ENCODE assay signal across 25 cellular contexts in genomic region chr17:77303620-77304019, GRCh38.
A peak's percentile ranks its signal among the peaks of the same experiment; 100 is the strongest.
DNase-seq lines count a peak whose midpoint lies in the region; ATAC-seq, FAIRE-seq and TF ChIP-seq lines count a peak whose summit lies in the region.
"Had no signal": no experiment of that assay in that cellular context is flagged by ENCODE, and none has a peak within 500 bp of the region (broad histone marks: within the 10 kb centered on the region; RNA-seq: fewer than 3 reads in every experiment).

No MANE protein-coding gene starts in this region.

- H3K4me2 ChIP-seq in A549, result peak overlapping the region; percentile 52
- H3K4me2 ChIP-seq in GM23338, result no peak overlapping the region
- peak overlapping the region; percentile 8 for H3K4me2 ChIP-seq in hepatocyte
- H3K4me2 ChIP-seq in mammary epithelial cell (ENCODE audit: insufficient read depth, low read depth, low read length), result no peak overlapping the region

- H3K4me3 ChIP-seq in A549 (no peak overlapping the region), GM23338 (no peak overlapping the region), adipocyte (ENCODE audit: low read length) (no peak overlapping the region), hepatocyte (no peak overlapping the region), mammary epithelial cell (replicated peaks in 1 of 3; ENCODE audit: insufficient read depth in 1 of 3, low read depth in 2 of 3, low read length in 3 of 3) (no peak overlapping the region)
- H3K4me3 ChIP-seq: adrenal gland, prostate gland had no signal

- no peak for TF ChIP-seq RAD21 in A549 (conservative IDR thresholded peaks at IDR 0.05 in 1 of 2, IDR thresholded peaks at IDR 0.05 in 1 of 2)

- TF ChIP-seq POLR2A in A549 (IDR thresholded peaks at IDR 0.05; ENCODE audit: low read length), result no peak

- no peak for TF ChIP-seq EP300 in A549 (IDR thresholded peaks at IDR 0.05)

- peak overlapping the region; percentile 65 for H3K9ac ChIP-seq in adipocyte (ENCODE audit: low read length)
- no peak overlapping the region for H3K9ac ChIP-seq in mammary epithelial cell (ENCODE audit: insufficient read depth, low read length)

- H3K79me2 ChIP-seq in GM23338 (replicated peaks; ENCODE audit: insufficient read depth) (0 out of 2 replicates have a peak, but pooled peaks cover 3% of the 10 kb centered on the region), hepatocyte (peaks cover 62% of the 10 kb centered on the region), mammary epithelial cell (ENCODE audit: insufficient read depth, low read length) (peaks cover 96% of the 10 kb centered on the region)

- no peak overlapping the region for H3K4me3 Mint-ChIP-seq in GM23338
- H3K4me3 Mint-ChIP-seq: CD4-positive, alpha-beta T cell; central memory CD8-positive, alpha-beta T cell; natural killer cell had no signal

- H2AFZ ChIP-seq in GM23338, result no peak overlapping the region
- no peak overlapping the region for H2AFZ ChIP-seq in hepatocyte
- H2AFZ ChIP-seq in mammary epithelial cell (ENCODE audit: low read depth, low read length), result no peak overlapping the region

- peaks cover 10% of the 10 kb centered on the region; the same call in 2 of the 3 replicates for H3K4me1 Mint-ChIP-seq in GM23338
- H3K4me1 Mint-ChIP-seq: central memory CD8-positive, alpha-beta T cell; natural killer cell had no signal

- H3K9me3 ChIP-seq in A549 (no peaks in the 10 kb centered on the region), adipocyte (ENCODE audit: control insufficient read depth, low read length) (peaks cover 6% of the 10 kb centered on the region), hepatocyte (ENCODE audit: low read depth) (no peaks in the 10 kb centered on the region), mammary epithelial cell (replicated peaks; ENCODE audit: insufficient read depth, low read length) (no peaks in the 10 kb centered on the region)
- H3K9me3 ChIP-seq: adrenal gland, prostate gland had no signal

- no peak overlapping the region for H3K27ac Mint-ChIP-seq in GM23338
- H3K27ac Mint-ChIP-seq: CD4-positive, alpha-beta T cell; natural killer cell had no signal

- no peaks in the 10 kb centered on the region for H3K36me3 ChIP-seq in GM23338 (ENCODE audit: insufficient read depth)
- H3K36me3 ChIP-seq in adipocyte (ENCODE audit: control insufficient read depth, insufficient read depth, low read length, severe bottlenecking), result no peaks in the 10 kb centered on the region
- no peaks in the 10 kb centered on the region for H3K36me3 ChIP-seq in hepatocyte (replicated peaks; ENCODE audit: insufficient read depth, low read depth)
- H3K36me3 ChIP-seq in mammary epithelial cell (ENCODE audit: insufficient read depth, low read length), result peaks cover 28% of the 10 kb centered on the region
- H3K36me3 ChIP-seq: adrenal gland, prostate gland had no signal

- no peak for ATAC-seq in A549
- ATAC-seq in GM23338, result no peak
- ATAC-seq: natural killer cell had no signal

- H3K27me3 Mint-ChIP-seq in GM23338 (ENCODE audit: insufficient read depth, low read depth, poor library complexity), result peaks cover 5% of the 10 kb centered on the region
- H3K27me3 Mint-ChIP-seq: CD4-positive, alpha-beta T cell; central memory CD8-positive, alpha-beta T cell had no signal

- CTCF ChIA-PET in A549 (lab: Yijun Ruan, JAX) (interaction anchor here (0.7 to 1.8 kb wide), 3 partner anchors 10 to 125 kb away, joined by 3 to 6 read pairs (median 4); no protein-coding TSS in a partner anchor), mammary epithelial cell (lab: Charles Lee; ENCODE audit: low non-redundant PET) (no interaction called here)

- H3F3A ChIP-seq in GM23338 (replicated peaks; ENCODE audit: low read depth), result no peaks in the 10 kb centered on the region

- no peaks in the 10 kb centered on the region for H3K9me3 Mint-ChIP-seq in GM23338
- H3K9me3 Mint-ChIP-seq: CD4-positive, alpha-beta T cell; central memory CD8-positive, alpha-beta T cell; natural killer cell had no signal

- H3K9me2 ChIP-seq in GM23338 (ENCODE audit: insufficient read depth) (no peaks in the 10 kb centered on the region), hepatocyte (replicated peaks; ENCODE audit: insufficient read depth) (no peaks in the 10 kb centered on the region)

- peaks cover 5% of the 10 kb centered on the region; the same call in 1 of the 2 replicates for H4K20me1 ChIP-seq in GM23338 (replicated peaks; ENCODE audit: insufficient read depth)
- no peaks in the 10 kb centered on the region for H4K20me1 ChIP-seq in hepatocyte (ENCODE audit: insufficient read depth, poor library complexity, severe bottlenecking)
- peaks cover 43% of the 10 kb centered on the region for H4K20me1 ChIP-seq in mammary epithelial cell (ENCODE audit: insufficient read depth, low read length)

- no TSS peak for BruUV-seq in mammary epithelial cell (replicated peaks; lab: Mats Ljungman, UMichigan)

- intact Hi-C loops in mammary epithelial cell (cut with micrococcal nuclease), result no loop called here

- H3K4me1 ChIP-seq in A549, result peaks cover 97% of the 10 kb centered on the region
- no peaks in the 10 kb centered on the region for H3K4me1 ChIP-seq in GM23338 (ENCODE audit: insufficient read depth)
- H3K4me1 ChIP-seq in adipocyte (ENCODE audit: control insufficient read depth, insufficient read depth, low read length), result peaks cover 25% of the 10 kb centered on the region
- H3K4me1 ChIP-seq in hepatocyte (ENCODE audit: insufficient read depth), result peaks cover 50% of the 10 kb centered on the region
- H3K4me1 ChIP-seq in mammary epithelial cell (ENCODE audit: insufficient read depth, low read length), result peaks cover 51% of the 10 kb centered on the region
- H3K4me1 ChIP-seq: adrenal gland, prostate gland had no signal

- 87% methylated on average over 6 of the region's 6 CpGs for WGBS in A549 (ENCODE audit: missing lambda C conversion rate)
- WGBS in hepatocyte (ENCODE audit: low lambda C conversion rate, missing lambda C conversion rate), result 97% methylated on average over 6 of the region's 6 CpGs
- 88% methylated on average over 6 of the region's 6 CpGs for WGBS in mammary epithelial cell (ENCODE audit: low coverage, missing lambda C conversion rate)

- in situ Hi-C loops in mammary epithelial cell (cut with MboI; ENCODE audit: low sequenced_read_pairs in 2 of 2), result no loop called here

- H3K36me3 Mint-ChIP-seq in GM23338 (ENCODE audit: low read depth), result peaks cover 2% of the 10 kb centered on the region; the same call in 1 of the 3 replicates
- H3K36me3 Mint-ChIP-seq: natural killer cell had no signal

- H3K27me3 ChIP-seq in GM23338 (ENCODE audit: insufficient read depth), result no peaks in the 10 kb centered on the region
- H3K27me3 ChIP-seq in adipocyte (replicated peaks; ENCODE audit: control insufficient read depth, insufficient read depth, low read length), result no peaks in the 10 kb centered on the region
- no peaks in the 10 kb centered on the region for H3K27me3 ChIP-seq in hepatocyte
- no peaks in the 10 kb centered on the region for H3K27me3 ChIP-seq in mammary epithelial cell (ENCODE audit: insufficient read depth, low read length)
- H3K27me3 ChIP-seq: adrenal gland had no signal

- POLR2A ChIA-PET in A549 (lab: Yijun Ruan, JAX), result no interaction called here

- FAIRE-seq in A549 (lab: Jason Lieb, UNC), result no peak
- FAIRE-seq: urothelium cell line had no signal

- no peak for DNase-seq in A549 (ENCODE audit: low read depth in 1 of 2, low spot score in 1 of 2)
- DNase-seq in GM23338 (ENCODE audit: low spot score), result no peak
- no peak for DNase-seq in adipocyte (ENCODE audit: low read depth)
- no peak for DNase-seq in hepatocyte (ENCODE audit: low spot score)
- no peak for DNase-seq in NCI-H69 (lab: John Stamatoyannopoulos, UW)
- no peak for DNase-seq in NCI-H226
- DNase-seq in NCI-H748 (lab: John Stamatoyannopoulos, UW; ENCODE audit: unreplicated experiment), result no peak
- no peak for DNase-seq in mammary epithelial cell
- DNase-seq: ACHN; activated CD4-positive, alpha-beta T cell treated with anti-CD3 and anti-CD28 coated beads, Interleukin-2, amount 50 U/mL, for 1 hour; activated CD8-positive, alpha-beta memory T cell treated with anti-CD3 and anti-CD28 coated beads, Interleukin-2, amount 50 U/mL, for 48 hours; activated effector memory CD4-positive, alpha-beta T cell treated with Interleukin-2 at 50 U/mL for 16 hours; adrenal gland; CD4-positive, alpha-beta T cell; DMS153; foreskin melanocyte; KBM-7; mesendoderm; natural killer cell; SHP77 treated with DMSO at 0.1 percent for 48 hours; stimulated activated CD4-positive, alpha-beta T cell treated with anti-CD3 and anti-CD28 coated beads, Interleukin-12 subunit alpha, Interleukin-12 subunit beta, amount 100 ng/mL, for 4 hours; substantia nigra had no signal

- dilution Hi-C loops in mammary epithelial cell (cut with HindIII; ENCODE audit: low sequenced_read_pairs), result no loop called here

- no peak for TF ChIP-seq CTCF in A549 (IDR thresholded peaks at IDR 0.05)
- no peak for TF ChIP-seq CTCF in GM23338 (conservative IDR thresholded peaks at IDR 0.05; ENCODE audit: low read depth in 2 of 2)
- TF ChIP-seq CTCF in hepatocyte (IDR thresholded peaks at IDR 0.05; ENCODE audit: poor library complexity), result no peak
- no peak for TF ChIP-seq CTCF in mammary epithelial cell (conservative IDR thresholded peaks at IDR 0.05 in 1 of 2, IDR thresholded peaks at IDR 0.05 in 1 of 2; ENCODE audit: extremely low read depth in 1 of 2, insufficient read depth in 1 of 2, low read depth in 1 of 2, low read length in 2 of 2)

- H3K27ac ChIP-seq in A549 (peak overlapping the region; percentile 61 to 88; a peak in 5 of 6 replicates), GM23338 (ENCODE audit: low read depth) (0 out of 2 replicates have a peak overlapping the region, but pooled peaks have one; percentile 3), hepatocyte (peak overlapping the region; percentile 58), mammary epithelial cell (ENCODE audit: insufficient read depth, low read depth, low read length) (no peak overlapping the region)
- H3K27ac ChIP-seq: adrenal gland had no signal

TF ChIP-seq in A549, 52 proteins besides CTCF, POLR2A, EP300 and RAD21 (continues in another document):
- TF ChIP-seq, protein P1, sequence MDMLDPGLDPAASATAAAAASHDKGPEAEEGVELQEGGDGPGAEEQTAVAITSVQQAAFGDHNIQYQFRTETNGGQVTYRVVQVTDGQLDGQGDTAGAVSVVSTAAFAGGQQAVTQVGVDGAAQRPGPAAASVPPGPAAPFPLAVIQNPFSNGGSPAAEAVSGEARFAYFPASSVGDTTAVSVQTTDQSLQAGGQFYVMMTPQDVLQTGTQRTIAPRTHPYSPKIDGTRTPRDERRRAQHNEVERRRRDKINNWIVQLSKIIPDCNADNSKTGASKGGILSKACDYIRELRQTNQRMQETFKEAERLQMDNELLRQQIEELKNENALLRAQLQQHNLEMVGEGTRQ (IDR thresholded peaks at IDR 0.05), result 0 out of 2 replicates have a peak, but pooled peaks have one; percentile 24

TF ChIP-seq in GM23338, 12 proteins besides CTCF, POLR2A, EP300 and RAD21:
- TF ChIP-seq ZNF331 (CRISPR knock-in tag; IDR thresholded peaks at IDR 0.05; ENCODE audit: low read depth), result no peak

Comparison
In these comparisons a context has a peak if more than half of its experiments do, and no peak if none do; other contexts are left out.
1. H3K4me2 ChIP-seq: peak in A549 (single experiment) and hepatocyte (single experiment); none in GM23338 (single experiment) and mammary epithelial cell (single experiment).